In the genomic region with DNA sequence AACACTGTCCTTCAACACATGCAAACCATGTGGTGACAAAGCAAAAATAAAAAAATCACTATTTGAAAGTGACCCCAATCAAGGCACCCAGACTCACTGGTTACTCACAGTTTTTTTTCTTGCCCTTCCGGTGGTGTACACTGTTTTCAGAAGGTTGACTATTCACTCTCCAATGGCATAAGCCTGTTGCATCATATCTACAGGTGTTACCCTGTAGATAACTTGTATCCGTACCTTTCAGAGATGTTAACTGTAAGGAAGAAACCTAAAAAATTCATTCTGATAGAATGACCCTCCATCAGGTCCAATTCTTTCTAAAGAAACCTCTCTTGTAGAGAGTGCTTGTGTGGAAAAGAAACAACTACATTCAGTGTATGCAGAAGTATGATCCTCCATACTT, we compare ENCODE assay signal across 16 cellular contexts.
"Had no signal": no experiment of that assay in that cellular context is flagged by ENCODE, and none has a peak within 500 bp of the region (broad histone marks: within the 10 kb centered on the region; RNA-seq: fewer than 3 reads in every experiment).

No MANE protein-coding gene starts in this region.

- ATAC-seq: naive thymus-derived CD4-positive, alpha-beta T cell; right cardiac atrium had no signal

- DNase-seq: activated CD4-positive, alpha-beta T cell treated with anti-CD3 and anti-CD28 coated beads for 1 hour; anterior cingulate cortex; foreskin melanocyte; head of caudate nucleus; left colon; naive thymus-derived CD4-positive, alpha-beta T cell; occipital lobe; right cardiac atrium; small intestine; stimulated activated naive CD4-positive, alpha-beta T cell; substantia nigra; T1000; transverse colon had no signal

- H3K9me3 Mint-ChIP-seq: activated naive CD4-positive, alpha-beta T cell treated with anti-CD3 and anti-CD28 coated beads, Interleukin-2, amount 50 U/mL, for 24 hours had no signal

- H3K36me3 ChIP-seq: transverse colon had no signal

- H3K36me3 Mint-ChIP-seq: activated naive CD4-positive, alpha-beta T cell treated with anti-CD3 and anti-CD28 coated beads, Interleukin-2, amount 50 U/mL, for 24 hours had no signal

- H3K27me3 ChIP-seq: transverse colon had no signal

- H3K9me3 ChIP-seq: transverse colon had no signal

- H3K27me3 Mint-ChIP-seq: activated naive CD4-positive, alpha-beta T cell treated with anti-CD3 and anti-CD28 coated beads, Interleukin-2, amount 50 U/mL, for 24 hours; naive thymus-derived CD4-positive, alpha-beta T cell; progenitor cell of endocrine pancreas had no signal

- H3K4me3 ChIP-seq: lung, transverse colon had no signal

- H3K27ac Mint-ChIP-seq: activated naive CD4-positive, alpha-beta T cell treated with anti-CD3 and anti-CD28 coated beads, Interleukin-2, amount 50 U/mL, for 24 hours; progenitor cell of endocrine pancreas had no signal
